Comparison of ENCODE assay signal across 8 cellular contexts in genomic region chr2:229431331-229431954, GRCh38.
DNase-seq lines count a peak whose midpoint lies in the region; ATAC-seq, FAIRE-seq and TF ChIP-seq lines count a peak whose summit lies in the region.

No MANE protein-coding gene starts in this region.

- H3K4me2 ChIP-seq in keratinocyte (ENCODE audit: control insufficient read depth, extremely low read depth, insufficient read depth, low read depth, low read length), result no peak overlapping the region

- DNase-seq in DMS79 treated with DMSO at 0.1 percent for 48 hours (lab: John Stamatoyannopoulos, UW), result peak; percentile 44
- peak; percentile 33 for DNase-seq in LoVo (ENCODE audit: low spot score)
- no peak for DNase-seq in WTC11 (ENCODE audit: low spot score)
- peak; percentile 40 for DNase-seq in keratinocyte (ENCODE audit: low read depth, low spot score)
- no peak for DNase-seq in nucleus accumbens (lab: John Stamatoyannopoulos, UW)
- no peak for DNase-seq in activated T-helper 2 cell treated with anti-CD3 and anti-CD28 coated beads, Interferon-gamma antibody, Interleukin-2, Interleukin-4, amounts not matched to agents 10 μg/mL and 5 μg/mL and 100 μg/mL, durations not matched to agents 14 hours and 24 hours and 36 hours (ENCODE audit: low spot score)

- peak; percentile 43; the same call in 1 of the 2 replicates for TF ChIP-seq CTCF in WTC11 (IDR thresholded peaks at IDR 0.05)
- peak in 1 of 3 experiments; percentile 27 for TF ChIP-seq CTCF in keratinocyte (optimal IDR thresholded peaks at IDR 0.05 in 1 of 3, IDR thresholded peaks at IDR 0.05 in 1 of 3, conservative IDR thresholded peaks at IDR 0.05 in 1 of 3; ENCODE audit: extremely low read depth in 1 of 3, insufficient read depth in 2 of 3, low read length in 3 of 3)

- H3K79me2 ChIP-seq in keratinocyte (ENCODE audit: control insufficient read depth, insufficient read depth, low read length), result no peaks in the 10 kb centered on the region

- no peaks in the 10 kb centered on the region for H4K20me1 ChIP-seq in keratinocyte (ENCODE audit: control insufficient read depth, extremely low read depth, insufficient read depth, low read length)

- peaks cover 3% of the 10 kb centered on the region; the same call in 1 of the 2 replicates for H3K4me1 Mint-ChIP-seq in WTC11
- H3K4me1 Mint-ChIP-seq in activated T-helper 2 cell treated with anti-CD3 and anti-CD28 coated beads, Interferon-gamma antibody, Interleukin-2, Interleukin-4, amounts not matched to agents 10 μg/mL and 5 μg/mL and 100 μg/mL, durations not matched to agents 14 hours and 24 hours and 36 hours (ENCODE audit: low read depth), result no peaks in the 10 kb centered on the region

- H3K9ac ChIP-seq in keratinocyte (ENCODE audit: control insufficient read depth, extremely low read depth, insufficient read depth, low read length), result no peak overlapping the region

- H3K4me1 ChIP-seq in keratinocyte (ENCODE audit: control insufficient read depth, extremely low read depth, insufficient read depth, low read length), result no peaks in the 10 kb centered on the region

- H3K27ac Mint-ChIP-seq in WTC11, result no peak overlapping the region
- no peak overlapping the region for H3K27ac Mint-ChIP-seq in activated T-helper 2 cell treated with anti-CD3 and anti-CD28 coated beads, Interferon-gamma antibody, Interleukin-2, Interleukin-4, amounts not matched to agents 10 μg/mL and 5 μg/mL and 100 μg/mL, durations not matched to agents 14 hours and 24 hours and 36 hours

- H3K36me3 ChIP-seq in keratinocyte (ENCODE audit: control insufficient read depth in 2 of 2, extremely low read depth in 1 of 2, insufficient read depth in 2 of 2, low read length in 2 of 2), result no peaks in the 10 kb centered on the region

- peak overlapping the region; percentile 40 for H3K27ac ChIP-seq in keratinocyte (ENCODE audit: control insufficient read depth, insufficient read depth, low read length)

- no peaks in the 10 kb centered on the region for H3K9me1 ChIP-seq in keratinocyte (ENCODE audit: control insufficient read depth, extremely low read depth, insufficient read depth, low read length)

- H3K4me3 Mint-ChIP-seq in WTC11, result no peak overlapping the region
- H3K4me3 Mint-ChIP-seq in activated T-helper 2 cell treated with anti-CD3 and anti-CD28 coated beads, Interferon-gamma antibody, Interleukin-2, Interleukin-4, amounts not matched to agents 10 μg/mL and 5 μg/mL and 100 μg/mL, durations not matched to agents 14 hours and 24 hours and 36 hours (ENCODE audit: low read depth), result no peak overlapping the region

- no peaks in the 10 kb centered on the region for H3K27me3 ChIP-seq in keratinocyte (ENCODE audit: control insufficient read depth, extremely low read depth, insufficient read depth, low read length)

- H3K36me3 Mint-ChIP-seq in WTC11, result no peaks in the 10 kb centered on the region
- no peaks in the 10 kb centered on the region for H3K36me3 Mint-ChIP-seq in activated T-helper 2 cell treated with anti-CD3 and anti-CD28 coated beads, Interferon-gamma antibody, Interleukin-2, Interleukin-4, amounts not matched to agents 10 μg/mL and 5 μg/mL and 100 μg/mL, durations not matched to agents 14 hours and 24 hours and 36 hours (ENCODE audit: low read depth)

- POLR2A ChIA-PET in WTC11 (lab: Charles Lee), result interaction anchor here (0.6 kb wide), 1 partner anchor 13 kb away, joined by 3 read pairs; no protein-coding TSS in a partner anchor

- dilution Hi-C loops in keratinocyte (cut with MboI; ENCODE audit: extremely low pct_ligation_motif_present, low sequenced_read_pairs), result no loop called here

- CTCF ChIA-PET in WTC11 (lab: Charles Lee), result interaction anchor here (0.6 to 1.2 kb wide), 25 partner anchors 12 to 928 kb away, joined by 3 to 46 read pairs (median 4); partner anchors contain the start of gene DNER

- no peak overlapping the region for H3K4me3 ChIP-seq in keratinocyte (ENCODE audit: control insufficient read depth in 2 of 3, extremely low read depth in 1 of 3, insufficient read depth in 2 of 3, low read depth in 1 of 3, low read length in 3 of 3)

- FAIRE-seq in keratinocyte (lab: Jason Lieb, UNC), result no peak

- no peaks in the 10 kb centered on the region for H3K27me3 Mint-ChIP-seq in WTC11 (ENCODE audit: low read depth)
- no peaks in the 10 kb centered on the region for H3K27me3 Mint-ChIP-seq in activated T-helper 2 cell treated with anti-CD3 and anti-CD28 coated beads, Interferon-gamma antibody, Interleukin-2, Interleukin-4, amounts not matched to agents 10 μg/mL and 5 μg/mL and 100 μg/mL, durations not matched to agents 14 hours and 24 hours and 36 hours (ENCODE audit: low read depth)

- intact Hi-C loops in activated T-helper 2 cell treated with anti-CD3 and anti-CD28 coated beads, Interferon-gamma antibody, Interleukin-2, Interleukin-4, amounts not matched to agents 10 μg/mL and 5 μg/mL and 100 μg/mL, durations not matched to agents 14 hours and 24 hours and 36 hours (cut with micrococcal nuclease), result no loop called here

- H3K9me3 ChIP-seq in keratinocyte (ENCODE audit: control insufficient read depth, low read depth, low read length), result no peaks in the 10 kb centered on the region

- peaks cover 5% of the 10 kb centered on the region for H3K9me3 Mint-ChIP-seq in WTC11
- no peaks in the 10 kb centered on the region for H3K9me3 Mint-ChIP-seq in activated T-helper 2 cell treated with anti-CD3 and anti-CD28 coated beads, Interferon-gamma antibody, Interleukin-2, Interleukin-4, amounts not matched to agents 10 μg/mL and 5 μg/mL and 100 μg/mL, durations not matched to agents 14 hours and 24 hours and 36 hours

- ATAC-seq in WTC11, result peak; percentile 28; the same call in 1 of the 2 replicates
- ATAC-seq in GM21723 (IDR thresholded peaks at IDR 0.05; ENCODE audit: unreplicated experiment), result no peak
- no peak for ATAC-seq in HG03565 (IDR thresholded peaks at IDR 0.05; ENCODE audit: unreplicated experiment)

- H2AFZ ChIP-seq in keratinocyte (ENCODE audit: control insufficient read depth, low read length), result peak overlapping the region; percentile 56

TF ChIP-seq in WTC11, 78 proteins besides CTCF, POLR2A, EP300 and RAD21:
- TF ChIP-seq JUN (CRISPR knock-in tag; IDR thresholded peaks at IDR 0.05) (no peak), OVOL2 (CRISPR knock-in tag; IDR thresholded peaks at IDR 0.05; ENCODE audit: borderline replicate concordance) (no peak), GRHL2 (CRISPR knock-in tag; IDR thresholded peaks at IDR 0.05; ENCODE audit: insufficient replicate concordance, severe bottlenecking) (no peak), CDX4 (CRISPR knock-in tag; IDR thresholded peaks at IDR 0.05; ENCODE audit: borderline replicate concordance) (no peak), NFATC4 (CRISPR knock-in tag; IDR thresholded peaks at IDR 0.05) (no peak), KAT7 (CRISPR knock-in tag; IDR thresholded peaks at IDR 0.05; ENCODE audit: borderline replicate concordance) (no peak), SOX15 (CRISPR knock-in tag; IDR thresholded peaks at IDR 0.05) (no peak), PRDM15 (CRISPR knock-in tag; IDR thresholded peaks at IDR 0.05) (no peak)
TF ChIP-seq in WTC11: peak in this region for 0.

Comparison
In these comparisons a context has a peak if more than half of its experiments do, and no peak if none do; other contexts are left out.
1. DNase-seq: peak in DMS79 treated with DMSO at 0.1 percent for 48 hours (single experiment), LoVo (single experiment) and keratinocyte (single experiment); none in WTC11 (single experiment), nucleus accumbens (0 of 56) and activated T-helper 2 cell treated with anti-CD3 and anti-CD28 coated beads, Interferon-gamma antibody, Interleukin-2, Interleukin-4, amounts not matched to agents 10 μg/mL and 5 μg/mL and 100 μg/mL, durations not matched to agents 14 hours and 24 hours and 36 hours (single experiment).